In the genomic region with DNA sequence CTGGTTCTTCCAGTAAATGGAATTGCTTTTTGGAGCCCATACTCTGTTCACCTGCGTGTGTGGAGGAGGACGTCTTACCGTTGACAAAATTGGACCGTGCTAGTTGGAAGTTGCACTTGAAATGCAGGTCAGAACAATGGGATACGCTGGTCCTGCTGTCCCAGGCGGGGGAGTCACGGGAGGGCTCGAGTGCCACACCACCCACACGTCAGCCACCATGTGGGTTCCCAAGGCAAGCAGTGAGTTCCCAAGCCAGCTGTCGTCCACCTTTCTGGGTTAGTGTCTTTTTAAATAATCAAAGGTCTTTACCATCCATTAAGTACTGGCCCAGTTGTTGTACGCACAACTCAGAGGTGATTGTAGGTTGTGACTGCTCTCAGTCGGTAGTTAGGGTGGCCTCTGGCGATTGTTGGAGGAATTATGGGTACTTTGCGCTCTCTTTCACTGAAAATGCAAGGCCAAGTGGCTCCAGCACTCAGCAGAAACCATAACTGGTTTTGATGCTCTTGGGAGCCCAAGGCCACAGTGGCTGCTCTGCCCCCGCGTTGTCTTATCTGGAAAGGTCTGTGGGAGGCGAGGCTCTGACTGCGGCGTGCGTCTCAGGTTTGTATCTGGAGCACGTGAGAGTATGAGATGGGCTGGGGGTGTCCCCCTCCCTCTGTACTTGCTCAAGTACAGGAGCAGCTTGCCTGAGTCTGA, we compare ENCODE assay signal across 20 cellular contexts. TPM values are rescaled to one million over a fixed set of nuclear protein-coding genes. Genes with fewer than 3 reads are reported as not detected.
DNase-seq lines count a peak whose midpoint lies in the region; ATAC-seq and TF ChIP-seq lines count a peak whose summit lies in the region.
"Had no signal": no experiment of that assay in that cellular context is flagged by ENCODE, and none has a peak within 500 bp of the region (broad histone marks: within the 10 kb centered on the region; RNA-seq: fewer than 3 reads in every experiment).

No MANE protein-coding gene starts in this region.

- no peaks in the 10 kb centered on the region for H3K36me3 Mint-ChIP-seq in activated naive CD8-positive, alpha-beta T cell treated with anti-CD3 and anti-CD28 coated beads, Interleukin-2, amount 10 ng/mL, durations not matched to agents 7 days and 5 days
- H3K36me3 Mint-ChIP-seq in activated naive CD8-positive, alpha-beta T cell treated with anti-CD3 and anti-CD28 coated beads for 36 hours, result peaks cover 4% of the 10 kb centered on the region

- H3K9me3 Mint-ChIP-seq in activated naive CD8-positive, alpha-beta T cell treated with anti-CD3 and anti-CD28 coated beads, Interleukin-2, amount 10 ng/mL, durations not matched to agents 7 days and 5 days, result no peaks in the 10 kb centered on the region
- H3K9me3 Mint-ChIP-seq in activated naive CD8-positive, alpha-beta T cell treated with anti-CD3 and anti-CD28 coated beads for 36 hours, result no peaks in the 10 kb centered on the region

- H3K4me3 Mint-ChIP-seq in activated naive CD8-positive, alpha-beta T cell treated with anti-CD3 and anti-CD28 coated beads, Interleukin-2, amount 10 ng/mL, durations not matched to agents 7 days and 5 days, result no peak overlapping the region
- no peak overlapping the region for H3K4me3 Mint-ChIP-seq in activated naive CD8-positive, alpha-beta T cell treated with anti-CD3 and anti-CD28 coated beads for 36 hours

- no peak overlapping the region for H4K5ac ChIP-seq in mesendoderm (ENCODE audit: low read length)

- H3K9me3 ChIP-seq in WERI-Rb-1 (ENCODE audit: severe bottlenecking), result no peaks in the 10 kb centered on the region
- no peaks in the 10 kb centered on the region for H3K9me3 ChIP-seq in testis
- H3K9me3 ChIP-seq: vagina had no signal

- H2AK5ac ChIP-seq in mesendoderm (ENCODE audit: low read length), result no peak overlapping the region

- H3K4me1 ChIP-seq in mesendoderm (ENCODE audit: control insufficient read depth, low read depth, low read length), result peaks cover 21% of the 10 kb centered on the region
- H3K4me1 ChIP-seq in testis, result peaks cover 33% of the 10 kb centered on the region

- no peak for DNase-seq in activated naive CD8-positive, alpha-beta T cell treated with anti-CD3 and anti-CD28 coated beads, Interleukin-2, amount 10 ng/mL, durations not matched to agents 7 days and 5 days
- DNase-seq in activated naive CD8-positive, alpha-beta T cell treated with anti-CD3 and anti-CD28 coated beads for 36 hours, result no peak
- peak; percentile 70 for DNase-seq in WERI-Rb-1
- no peak for DNase-seq in mesendoderm
- peak; percentile 91 for DNase-seq in testis
- no peak for DNase-seq in GM19238 (ENCODE audit: insufficient read length, low spot score)
- DNase-seq: activated CD4-positive, alpha-beta T cell treated with anti-CD3 and anti-CD28 coated beads, Interleukin-2, amount 50 U/mL, for 1 hour; cerebellar nuclear complex; hippocampal formation; mammary epithelial cell; NCI-H1105 treated with DMSO at 0.1 percent for 48 hours; NCI-H510A; PC-9; stimulated activated CD4-positive, alpha-beta T cell treated with anti-CD3 and anti-CD28 coated beads, Interleukin-1b, Interleukin-23, amount 100 ng/mL, for 48 hours; stimulated activated CD8-positive, alpha-beta memory T cell treated with anti-CD3 and anti-CD28 coated beads, Interleukin-4, amount 100 ng/mL, for 48 hours had no signal

- no peak for TF ChIP-seq POLR2A in testis (IDR thresholded peaks at IDR 0.05)

- peaks cover 29% of the 10 kb centered on the region for H3K79me2 ChIP-seq in mesendoderm (ENCODE audit: control insufficient read depth, insufficient read depth, low read length)

- peak overlapping the region; percentile 66 for H3K27ac ChIP-seq in WERI-Rb-1
- H3K27ac ChIP-seq in mesendoderm (ENCODE audit: low read depth, low read length), result peak overlapping the region; percentile 12
- H3K27ac ChIP-seq in testis, result peak overlapping the region; percentile 46 to 56
- H3K27ac ChIP-seq: epithelial cell of prostate, PC-9, vagina had no signal

- peak overlapping the region; percentile 28 for H3K27ac Mint-ChIP-seq in activated naive CD8-positive, alpha-beta T cell treated with anti-CD3 and anti-CD28 coated beads, Interleukin-2, amount 10 ng/mL, durations not matched to agents 7 days and 5 days
- H3K27ac Mint-ChIP-seq in activated naive CD8-positive, alpha-beta T cell treated with anti-CD3 and anti-CD28 coated beads for 36 hours, result no peak overlapping the region

- no peaks in the 10 kb centered on the region for H3K27me3 Mint-ChIP-seq in activated naive CD8-positive, alpha-beta T cell treated with anti-CD3 and anti-CD28 coated beads, Interleukin-2, amount 10 ng/mL, durations not matched to agents 7 days and 5 days
- no peaks in the 10 kb centered on the region for H3K27me3 Mint-ChIP-seq in activated naive CD8-positive, alpha-beta T cell treated with anti-CD3 and anti-CD28 coated beads for 36 hours

- TF ChIP-seq CTCF in WERI-Rb-1 (IDR thresholded peaks at IDR 0.05; ENCODE audit: low read depth, low read length) (no peak), testis (IDR thresholded peaks at IDR 0.05) (no peak)

- H3K27me3 ChIP-seq in WERI-Rb-1 (ENCODE audit: insufficient read depth, low read depth, severe bottlenecking) (no peaks in the 10 kb centered on the region), mesendoderm (ENCODE audit: insufficient read depth, low read length, poor library complexity) (no peaks in the 10 kb centered on the region), testis (no peaks in the 10 kb centered on the region)
- H3K27me3 ChIP-seq: vagina had no signal

- H3K79me1 ChIP-seq in mesendoderm (ENCODE audit: low read length), result peaks cover 27% of the 10 kb centered on the region

- no peak overlapping the region for H2BK15ac ChIP-seq in mesendoderm (replicated peaks; ENCODE audit: low read depth)

- H2BK120ac ChIP-seq in mesendoderm (ENCODE audit: low read depth, low read length), result no peak overlapping the region

- H3K36me3 ChIP-seq in WERI-Rb-1 (peaks cover 3% of the 10 kb centered on the region; the same call in 1 of the 2 replicates), mesendoderm (ENCODE audit: control insufficient read depth, insufficient read depth, low read length) (no peaks in the 10 kb centered on the region), testis (ENCODE audit: low read depth, missing control alignments) (no peaks in the 10 kb centered on the region)
- H3K36me3 ChIP-seq: vagina had no signal

- H3K56ac ChIP-seq in mesendoderm (ENCODE audit: low read length), result peak overlapping the region; percentile 72

- no peak overlapping the region for H4K8ac ChIP-seq in mesendoderm (ENCODE audit: low read depth, low read length)

- POLR2A ChIA-PET in activated naive CD8-positive, alpha-beta T cell treated with anti-CD3 and anti-CD28 coated beads, Interleukin-2, amount 10 ng/mL, durations not matched to agents 7 days and 5 days (lab: Charles Lee), result no interaction called here

- peaks cover 21% of the 10 kb centered on the region for H3K4me1 Mint-ChIP-seq in activated naive CD8-positive, alpha-beta T cell treated with anti-CD3 and anti-CD28 coated beads, Interleukin-2, amount 10 ng/mL, durations not matched to agents 7 days and 5 days
- peaks cover 23% of the 10 kb centered on the region for H3K4me1 Mint-ChIP-seq in activated naive CD8-positive, alpha-beta T cell treated with anti-CD3 and anti-CD28 coated beads for 36 hours

- intact Hi-C loops in testis (cut with DNase I; ENCODE audit: low total_unique reads), result no loop called here

- H3K18ac ChIP-seq in mesendoderm (ENCODE audit: low read length), result no peak overlapping the region

- peak overlapping the region; percentile 26 for H2BK5ac ChIP-seq in mesendoderm (ENCODE audit: low read length)

- H3K23ac ChIP-seq in mesendoderm (ENCODE audit: low read length), result no peak overlapping the region

- H3K9ac ChIP-seq in mesendoderm (ENCODE audit: low read length), result no peak overlapping the region

- WGBS in mesendoderm (ENCODE audit: extremely low coverage, insufficient coverage, low lambda C conversion rate), result no CpG with 5 or more reads among the region's 21 CpGs
- 56 to 64% methylated on average over 19 to 21 of the region's 21 CpGs for WGBS in testis, 2 donors

- no peak for ATAC-seq in activated naive CD8-positive, alpha-beta T cell treated with anti-CD3 and anti-CD28 coated beads, Interleukin-2, amount 10 ng/mL, durations not matched to agents 7 days and 5 days (ENCODE audit: low read depth)
- no peak for ATAC-seq in GM18868 (IDR thresholded peaks at IDR 0.05; ENCODE audit: unreplicated experiment)
- no peak for ATAC-seq in HG02623 (IDR thresholded peaks at IDR 0.05; ENCODE audit: unreplicated experiment)
- ATAC-seq: GM12878 had no signal

- H3K4me3 ChIP-seq in WERI-Rb-1 (ENCODE audit: low read depth, low read length), result peak overlapping the region; percentile 25
- H3K4me3 ChIP-seq in mesendoderm (ENCODE audit: low read length), result no peak overlapping the region
- H3K4me3 ChIP-seq in testis, result no peak overlapping the region
- H3K4me3 ChIP-seq: GM12878, PC-9, vagina had no signal

- no peak overlapping the region for H3K4me2 ChIP-seq in mesendoderm (ENCODE audit: low read length)
- H3K4me2 ChIP-seq: PC-9 had no signal

- H3K4ac ChIP-seq in mesendoderm (ENCODE audit: low read depth, low read length), result no peak overlapping the region

RNA-seq across cellular contexts. Expression of a gene that starts 14.2 kb away (rescaled TPM):
- 10 to 100 TPM; 36.5 to 38.2 TPM for total RNA-seq in activated naive CD8-positive, alpha-beta T cell treated with anti-CD3 and anti-CD28 coated beads, Interleukin-2, amount 10 ng/mL, durations not matched to agents 7 days and 5 days
- total RNA-seq in activated naive CD8-positive, alpha-beta T cell treated with anti-CD3 and anti-CD28 coated beads for 36 hours, result 10 to 100 TPM; 27.6 to 32.5 TPM
- polyA plus RNA-seq in mesendoderm (2013, experiment 1 of 2), result 12.6 TPM
- 12.0 TPM for polyA plus RNA-seq in mesendoderm (2013, experiment 2 of 2)
- total RNA-seq in testis, result 100 to 1,000 TPM; 112 to 122 TPM
- 34.4 TPM for polyA plus RNA-seq in testis (ENCODE audit: insufficient read depth, low read depth, low replicate concordance)

Comparison
In these comparisons a context has a peak if more than half of its experiments do, and no peak if none do; other contexts are left out.
1. DNase-seq: peak in WERI-Rb-1 (single experiment) and testis (single experiment); none in activated naive CD8-positive, alpha-beta T cell treated with anti-CD3 and anti-CD28 coated beads, Interleukin-2, amount 10 ng/mL, durations not matched to agents 7 days and 5 days (single experiment), activated naive CD8-positive, alpha-beta T cell treated with anti-CD3 and anti-CD28 coated beads for 36 hours (single experiment), mesendoderm (single experiment) and GM19238 (single experiment).
2. H3K27ac ChIP-seq: peak in every context shown above with its lines; median percentile 66 in WERI-Rb-1; 51 in testis; 12 in mesendoderm.